Comparison of ENCODE assay signal across 2 cellular contexts in the genomic region with DNA sequence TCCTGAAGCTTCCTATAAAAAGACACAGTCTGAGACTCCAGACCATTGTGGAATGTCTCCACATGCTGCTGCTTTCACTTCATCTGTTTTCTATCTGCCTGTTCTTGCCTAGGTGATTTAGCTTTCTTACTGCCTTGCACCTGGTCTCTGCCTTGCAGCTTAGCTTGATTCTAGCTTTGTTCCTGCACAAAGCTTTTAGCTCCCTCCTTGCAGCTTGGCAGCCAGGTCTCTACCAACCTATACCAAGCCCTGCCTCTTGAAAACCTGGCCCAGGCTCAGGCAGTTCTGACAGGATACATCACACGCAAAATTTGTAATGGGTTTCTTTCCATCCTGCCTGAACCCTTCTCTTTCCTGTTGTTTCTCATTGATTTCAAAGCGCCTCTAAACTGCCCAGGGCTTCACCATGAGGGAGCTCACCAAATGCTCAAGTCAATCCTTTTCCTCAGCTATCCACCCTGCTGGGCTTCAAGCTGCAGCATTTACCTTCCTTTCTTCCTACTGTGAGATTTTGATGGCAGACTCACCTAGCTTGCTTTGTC.
TF ChIP-seq lines count a peak whose summit lies in the region.

No MANE protein-coding gene starts in this region.

TF ChIP-seq in SK-N-SH, 30 proteins besides CTCF, POLR2A, EP300 and RAD21:
- TF ChIP-seq USF1 (IDR thresholded peaks at IDR 0.05; ENCODE audit: borderline replicate concordance, low read depth): no peak
- no peak for TF ChIP-seq TCF12 (IDR thresholded peaks at IDR 0.05)
- no peak for TF ChIP-seq MEF2A (IDR thresholded peaks at IDR 0.05; ENCODE audit: borderline replicate concordance, low read depth)
- TF ChIP-seq, protein P1, sequence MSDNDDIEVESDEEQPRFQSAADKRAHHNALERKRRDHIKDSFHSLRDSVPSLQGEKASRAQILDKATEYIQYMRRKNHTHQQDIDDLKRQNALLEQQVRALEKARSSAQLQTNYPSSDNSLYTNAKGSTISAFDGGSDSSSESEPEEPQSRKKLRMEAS (IDR thresholded peaks at IDR 0.05; ENCODE audit: low read depth): no peak
- no peak for TF ChIP-seq JUND (IDR thresholded peaks at IDR 0.05)

TF ChIP-seq in HepG2, 621 proteins besides CTCF, POLR2A, EP300 and RAD21:
- TF ChIP-seq ZNF143 (CRISPR knock-in tag; IDR thresholded peaks at IDR 0.05) (no peak), SMC3 (IDR thresholded peaks at IDR 0.05; ENCODE audit: low read length) (no peak), KAT2B (IDR thresholded peaks at IDR 0.05; ENCODE audit: borderline replicate concordance, low read depth, low read length) (no peak), ZNF251 (CRISPR knock-in tag; IDR thresholded peaks at IDR 0.05) (no peak), ASH2L (IDR thresholded peaks at IDR 0.05; ENCODE audit: insufficient read length, low read depth, low read length) (no peak), ZNF101 (CRISPR knock-in tag; IDR thresholded peaks at IDR 0.05; ENCODE audit: borderline replicate concordance, low read depth) (no peak), ZBTB1 (CRISPR knock-in tag; IDR thresholded peaks at IDR 0.05; ENCODE audit: borderline replicate concordance) (no peak), ZNF329 (CRISPR knock-in tag; IDR thresholded peaks at IDR 0.05; ENCODE audit: low read depth) (no peak), AGO2 (optimal IDR thresholded peaks at IDR 0.05; ENCODE audit: low read depth, low read length) (no peak), ZSCAN25 (CRISPR knock-in tag; IDR thresholded peaks at IDR 0.05) (no peak), DMAP1 (CRISPR knock-in tag; IDR thresholded peaks at IDR 0.05) (no peak), ZNF33A (CRISPR knock-in tag; IDR thresholded peaks at IDR 0.05; ENCODE audit: borderline replicate concordance) (no peak), SP140L (CRISPR knock-in tag; IDR thresholded peaks at IDR 0.05; ENCODE audit: borderline replicate concordance) (no peak)
- TF ChIP-seq, protein P2, sequence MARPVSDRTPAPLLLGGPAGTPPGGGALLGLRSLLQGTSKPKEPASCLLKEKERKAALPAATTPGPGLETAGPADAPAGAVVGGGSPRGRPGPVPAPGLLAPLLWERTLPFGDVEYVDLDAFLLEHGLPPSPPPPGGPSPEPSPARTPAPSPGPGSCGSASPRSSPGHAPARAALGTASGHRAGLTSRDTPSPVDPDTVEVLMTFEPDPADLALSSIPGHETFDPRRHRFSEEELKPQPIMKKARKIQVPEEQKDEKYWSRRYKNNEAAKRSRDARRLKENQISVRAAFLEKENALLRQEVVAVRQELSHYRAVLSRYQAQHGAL (CRISPR knock-in tag; IDR thresholded peaks at IDR 0.05; ENCODE audit: not compliant biosample characterization): no peak
- TF ChIP-seq, protein P3, sequence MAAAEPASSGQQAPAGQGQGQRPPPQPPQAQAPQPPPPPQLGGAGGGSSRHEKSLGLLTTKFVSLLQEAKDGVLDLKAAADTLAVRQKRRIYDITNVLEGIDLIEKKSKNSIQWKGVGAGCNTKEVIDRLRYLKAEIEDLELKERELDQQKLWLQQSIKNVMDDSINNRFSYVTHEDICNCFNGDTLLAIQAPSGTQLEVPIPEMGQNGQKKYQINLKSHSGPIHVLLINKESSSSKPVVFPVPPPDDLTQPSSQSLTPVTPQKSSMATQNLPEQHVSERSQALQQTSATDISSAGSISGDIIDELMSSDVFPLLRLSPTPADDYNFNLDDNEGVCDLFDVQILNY (CRISPR knock-in tag; conservative IDR thresholded peaks at IDR 0.05): no peak
- TF ChIP-seq, protein P4, sequence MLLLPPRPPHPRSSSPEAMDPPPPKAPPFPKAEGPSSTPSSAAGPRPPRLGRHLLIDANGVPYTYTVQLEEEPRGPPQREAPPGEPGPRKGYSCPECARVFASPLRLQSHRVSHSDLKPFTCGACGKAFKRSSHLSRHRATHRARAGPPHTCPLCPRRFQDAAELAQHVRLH (CRISPR knock-in tag; IDR thresholded peaks at IDR 0.05; ENCODE audit: borderline replicate concordance, low read depth): no peak
- TF ChIP-seq, protein P5, sequence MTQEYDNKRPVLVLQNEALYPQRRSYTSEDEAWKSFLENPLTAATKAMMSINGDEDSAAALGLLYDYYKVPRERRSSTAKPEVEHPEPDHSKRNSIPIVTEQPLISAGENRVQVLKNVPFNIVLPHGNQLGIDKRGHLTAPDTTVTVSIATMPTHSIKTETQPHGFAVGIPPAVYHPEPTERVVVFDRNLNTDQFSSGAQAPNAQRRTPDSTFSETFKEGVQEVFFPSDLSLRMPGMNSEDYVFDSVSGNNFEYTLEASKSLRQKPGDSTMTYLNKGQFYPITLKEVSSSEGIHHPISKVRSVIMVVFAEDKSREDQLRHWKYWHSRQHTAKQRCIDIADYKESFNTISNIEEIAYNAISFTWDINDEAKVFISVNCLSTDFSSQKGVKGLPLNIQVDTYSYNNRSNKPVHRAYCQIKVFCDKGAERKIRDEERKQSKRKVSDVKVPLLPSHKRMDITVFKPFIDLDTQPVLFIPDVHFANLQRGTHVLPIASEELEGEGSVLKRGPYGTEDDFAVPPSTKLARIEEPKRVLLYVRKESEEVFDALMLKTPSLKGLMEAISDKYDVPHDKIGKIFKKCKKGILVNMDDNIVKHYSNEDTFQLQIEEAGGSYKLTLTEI (CRISPR knock-in tag; conservative IDR thresholded peaks at IDR 0.05): no peak
- TF ChIP-seq, protein P6, sequence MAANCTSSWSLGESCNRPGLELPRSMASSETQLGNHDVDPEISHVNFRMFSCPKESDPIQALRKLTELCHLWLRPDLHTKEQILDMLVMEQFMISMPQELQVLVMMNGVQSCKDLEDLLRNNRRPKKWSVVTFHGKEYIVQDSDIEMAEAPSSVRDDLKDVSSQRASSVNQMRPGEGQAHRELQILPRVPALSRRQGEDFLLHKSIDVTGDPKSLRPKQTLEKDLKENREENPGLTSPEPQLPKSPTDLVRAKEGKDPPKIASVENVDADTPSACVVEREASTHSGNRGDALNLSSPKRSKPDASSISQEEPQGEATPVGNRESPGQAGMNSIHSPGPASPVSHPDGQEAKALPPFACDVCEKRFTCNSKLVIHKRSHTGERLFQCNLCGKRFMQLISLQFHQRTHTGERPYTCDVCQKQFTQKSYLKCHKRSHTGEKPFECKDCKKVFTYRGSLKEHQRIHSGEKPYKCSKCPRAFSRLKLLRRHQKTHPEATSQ (CRISPR knock-in tag; IDR thresholded peaks at IDR 0.05; ENCODE audit: borderline replicate concordance): no peak
- TF ChIP-seq, protein P7, sequence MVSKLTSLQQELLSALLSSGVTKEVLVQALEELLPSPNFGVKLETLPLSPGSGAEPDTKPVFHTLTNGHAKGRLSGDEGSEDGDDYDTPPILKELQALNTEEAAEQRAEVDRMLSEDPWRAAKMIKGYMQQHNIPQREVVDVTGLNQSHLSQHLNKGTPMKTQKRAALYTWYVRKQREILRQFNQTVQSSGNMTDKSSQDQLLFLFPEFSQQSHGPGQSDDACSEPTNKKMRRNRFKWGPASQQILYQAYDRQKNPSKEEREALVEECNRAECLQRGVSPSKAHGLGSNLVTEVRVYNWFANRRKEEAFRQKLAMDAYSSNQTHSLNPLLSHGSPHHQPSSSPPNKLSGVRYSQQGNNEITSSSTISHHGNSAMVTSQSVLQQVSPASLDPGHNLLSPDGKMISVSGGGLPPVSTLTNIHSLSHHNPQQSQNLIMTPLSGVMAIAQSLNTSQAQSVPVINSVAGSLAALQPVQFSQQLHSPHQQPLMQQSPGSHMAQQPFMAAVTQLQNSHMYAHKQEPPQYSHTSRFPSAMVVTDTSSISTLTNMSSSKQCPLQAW (CRISPR knock-in tag; IDR thresholded peaks at IDR 0.05): no peak
TF ChIP-seq in HepG2: peak in this region for 0.
